Comparison of ENCODE assay signal across 8 cellular contexts in the genomic region with DNA sequence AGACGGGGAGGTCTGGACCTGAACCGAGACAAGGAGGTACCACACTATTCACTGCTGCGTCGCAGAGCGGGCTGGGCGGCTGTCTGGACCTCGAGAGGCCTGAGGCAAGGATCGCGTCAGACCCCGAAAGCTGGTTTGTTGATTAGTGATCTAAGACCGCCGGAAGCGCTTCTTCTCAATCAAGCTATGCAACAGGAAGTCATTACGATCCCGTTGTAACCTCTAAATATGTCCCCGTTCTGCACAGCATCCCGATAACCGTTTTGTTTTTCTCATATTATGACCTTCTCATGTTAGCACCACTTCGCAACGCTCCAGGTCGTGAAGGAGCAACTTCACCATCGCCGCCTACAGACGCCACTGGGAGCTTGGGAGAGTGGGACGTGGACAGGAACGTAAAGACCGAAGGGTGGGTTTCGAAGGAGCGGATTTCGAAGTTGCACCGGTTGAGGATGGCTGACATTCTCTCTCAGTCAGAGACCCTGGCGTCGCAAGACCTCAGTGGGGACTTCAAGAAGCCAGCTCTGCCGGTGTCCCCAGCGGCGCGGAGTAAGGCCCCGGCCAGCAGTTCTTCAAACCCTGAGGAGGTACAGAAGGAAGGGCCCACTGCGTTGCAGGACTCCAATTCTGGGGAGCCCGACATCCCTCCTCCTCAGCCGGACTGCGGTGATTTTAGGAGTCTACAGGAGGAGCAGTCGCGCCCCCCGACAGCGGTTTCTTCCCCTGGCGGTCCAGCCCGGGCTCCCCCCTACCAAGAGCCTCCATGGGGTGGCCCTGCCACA. TPM values are rescaled to one million over a fixed set of nuclear protein-coding genes. Genes with fewer than 3 reads are reported as not detected.
DNase-seq lines count a peak whose midpoint lies in the region; ATAC-seq and TF ChIP-seq lines count a peak whose summit lies in the region.

A gene with protein sequence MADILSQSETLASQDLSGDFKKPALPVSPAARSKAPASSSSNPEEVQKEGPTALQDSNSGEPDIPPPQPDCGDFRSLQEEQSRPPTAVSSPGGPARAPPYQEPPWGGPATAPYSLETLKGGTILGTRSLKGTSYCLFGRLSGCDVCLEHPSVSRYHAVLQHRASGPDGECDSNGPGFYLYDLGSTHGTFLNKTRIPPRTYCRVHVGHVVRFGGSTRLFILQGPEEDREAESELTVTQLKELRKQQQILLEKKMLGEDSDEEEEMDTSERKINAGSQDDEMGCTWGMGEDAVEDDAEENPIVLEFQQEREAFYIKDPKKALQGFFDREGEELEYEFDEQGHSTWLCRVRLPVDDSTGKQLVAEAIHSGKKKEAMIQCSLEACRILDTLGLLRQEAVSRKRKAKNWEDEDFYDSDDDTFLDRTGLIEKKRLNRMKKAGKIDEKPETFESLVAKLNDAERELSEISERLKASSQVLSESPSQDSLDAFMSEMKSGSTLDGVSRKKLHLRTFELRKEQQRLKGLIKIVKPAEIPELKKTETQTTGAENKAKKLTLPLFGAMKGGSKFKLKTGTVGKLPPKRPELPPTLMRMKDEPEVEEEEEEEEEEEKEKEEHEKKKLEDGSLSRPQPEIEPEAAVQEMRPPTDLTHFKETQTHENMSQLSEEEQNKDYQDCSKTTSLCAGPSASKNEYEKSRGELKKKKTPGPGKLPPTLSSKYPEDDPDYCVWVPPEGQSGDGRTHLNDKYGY (plus strand): TSS at position 427 of the 782 bp plus-strand sequence. CDS start 26 bp downstream, at position 453.
A gene with protein sequence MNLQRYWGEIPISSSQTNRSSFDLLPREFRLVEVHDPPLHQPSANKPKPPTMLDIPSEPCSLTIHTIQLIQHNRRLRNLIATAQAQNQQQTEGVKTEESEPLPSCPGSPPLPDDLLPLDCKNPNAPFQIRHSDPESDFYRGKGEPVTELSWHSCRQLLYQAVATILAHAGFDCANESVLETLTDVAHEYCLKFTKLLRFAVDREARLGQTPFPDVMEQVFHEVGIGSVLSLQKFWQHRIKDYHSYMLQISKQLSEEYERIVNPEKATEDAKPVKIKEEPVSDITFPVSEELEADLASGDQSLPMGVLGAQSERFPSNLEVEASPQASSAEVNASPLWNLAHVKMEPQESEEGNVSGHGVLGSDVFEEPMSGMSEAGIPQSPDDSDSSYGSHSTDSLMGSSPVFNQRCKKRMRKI (minus strand): TSS at position 152 of the 782 bp plus-strand sequence. CDS start 1,422 bp downstream, outside the sequence.

- peak within 1 kb of the TSS; percentile 100 for H3K4me3 Mint-ChIP-seq in activated CD4-positive, alpha-beta T cell treated with anti-CD3 and anti-CD28 coated beads, Interleukin-2, amount 10 ng/mL, durations not matched to agents 7 days and 5 days
- peak within 1 kb of the TSS; percentile 90 for H3K4me3 Mint-ChIP-seq in dendritic cell treated with granulocyte-macrophage colony-stimulating factor and Interleukin-4, amounts not matched to agents 40 ng/mL and 50 ng/mL, for 4 days

- H3K27me3 Mint-ChIP-seq in activated CD4-positive, alpha-beta T cell treated with anti-CD3 and anti-CD28 coated beads, Interleukin-2, amount 10 ng/mL, durations not matched to agents 7 days and 5 days = no peaks in the 10 kb centered on the region
- H3K27me3 Mint-ChIP-seq in dendritic cell treated with granulocyte-macrophage colony-stimulating factor and Interleukin-4, amounts not matched to agents 40 ng/mL and 50 ng/mL, for 4 days = no peaks in the 10 kb centered on the region

- peak; percentile 84 for DNase-seq in AG20443 (ENCODE audit: low spot score)
- DNase-seq in NCI-H526 (lab: John Stamatoyannopoulos, UW) = peak; percentile 80 to 88
- peak; percentile 78 for DNase-seq in activated CD4-positive, alpha-beta T cell treated with anti-CD3 and anti-CD28 coated beads, Interleukin-2, amount 10 ng/mL, durations not matched to agents 7 days and 5 days
- DNase-seq in left lobe of liver (ENCODE audit: low spot score) = peak; percentile 75
- peak; percentile 51 for DNase-seq in stimulated activated CD4-positive, alpha-beta T cell treated with anti-CD3 and anti-CD28 coated beads, Interleukin-2, amount 100 ng/mL, for 4 hours (ENCODE audit: low read depth)

- intact Hi-C loops in dendritic cell treated with granulocyte-macrophage colony-stimulating factor and Interleukin-4, amounts not matched to agents 40 ng/mL and 50 ng/mL, for 4 days (cut with micrococcal nuclease) = loop anchor here (2.0 kb wide), 1 partner anchor 35 kb away; a partner anchor contains a TSS

- TF ChIP-seq POLR2A in GM19193 (IDR thresholded peaks at IDR 0.05; ENCODE audit: extremely low read depth, insufficient read depth, insufficient read length) = peak; percentile 75

- H3K9me3 Mint-ChIP-seq in activated CD4-positive, alpha-beta T cell treated with anti-CD3 and anti-CD28 coated beads, Interleukin-2, amount 10 ng/mL, durations not matched to agents 7 days and 5 days = no peaks in the 10 kb centered on the region
- no peaks in the 10 kb centered on the region for H3K9me3 Mint-ChIP-seq in dendritic cell treated with granulocyte-macrophage colony-stimulating factor and Interleukin-4, amounts not matched to agents 40 ng/mL and 50 ng/mL, for 4 days

- H3K27ac Mint-ChIP-seq in activated CD4-positive, alpha-beta T cell treated with anti-CD3 and anti-CD28 coated beads, Interleukin-2, amount 10 ng/mL, durations not matched to agents 7 days and 5 days = peak within 1 kb of the TSS; percentile 100
- peak within 1 kb of the TSS; percentile 93 for H3K27ac Mint-ChIP-seq in dendritic cell treated with granulocyte-macrophage colony-stimulating factor and Interleukin-4, amounts not matched to agents 40 ng/mL and 50 ng/mL, for 4 days

- POLR2A ChIA-PET in activated CD4-positive, alpha-beta T cell treated with anti-CD3 and anti-CD28 coated beads, Interleukin-2, amount 10 ng/mL, durations not matched to agents 7 days and 5 days (lab: Charles Lee) = interaction anchor here (0.7 kb wide), 1 partner anchor 556 kb away, joined by 3 read pairs; no protein-coding TSS in a partner anchor

- H3K36me3 Mint-ChIP-seq in activated CD4-positive, alpha-beta T cell treated with anti-CD3 and anti-CD28 coated beads, Interleukin-2, amount 10 ng/mL, durations not matched to agents 7 days and 5 days (ENCODE audit: low read depth) = peaks cover 35% of the 10 kb centered on the region
- peaks cover 79% of the 10 kb centered on the region for H3K36me3 Mint-ChIP-seq in dendritic cell treated with granulocyte-macrophage colony-stimulating factor and Interleukin-4, amounts not matched to agents 40 ng/mL and 50 ng/mL, for 4 days (ENCODE audit: low read depth)

- CTCF ChIA-PET in activated CD4-positive, alpha-beta T cell treated with anti-CD3 and anti-CD28 coated beads, Interleukin-2, amount 10 ng/mL, durations not matched to agents 7 days and 5 days (lab: Charles Lee) = interaction anchor here (1.2 to 7.1 kb wide), 2 partner anchors 20 to 292 kb away, joined by 3 to 56 read pairs; no protein-coding TSS in a partner anchor

- peaks cover 47% of the 10 kb centered on the region for H3K4me1 Mint-ChIP-seq in activated CD4-positive, alpha-beta T cell treated with anti-CD3 and anti-CD28 coated beads, Interleukin-2, amount 10 ng/mL, durations not matched to agents 7 days and 5 days
- H3K4me1 Mint-ChIP-seq in dendritic cell treated with granulocyte-macrophage colony-stimulating factor and Interleukin-4, amounts not matched to agents 40 ng/mL and 50 ng/mL, for 4 days (ENCODE audit: low read depth) = peaks cover 38% of the 10 kb centered on the region

- peak; percentile 45 for ATAC-seq in HG03457 (IDR thresholded peaks at IDR 0.05; ENCODE audit: unreplicated experiment)
- ATAC-seq in left lobe of liver = peak; percentile 90

RNA-seq across cellular contexts. Expression of the first gene that starts in this region (rescaled TPM):
- total RNA-seq in activated CD4-positive, alpha-beta T cell treated with anti-CD3 and anti-CD28 coated beads, Interleukin-2, amount 10 ng/mL, durations not matched to agents 7 days and 5 days = 10 to 100 TPM; 22.7 to 23.5 TPM
- 7.6 TPM for total RNA-seq in left lobe of liver

RNA-seq across cellular contexts. Expression of the second gene that starts in this region (rescaled TPM):
- 10 to 100 TPM; 34.5 to 36.2 TPM for total RNA-seq in activated CD4-positive, alpha-beta T cell treated with anti-CD3 and anti-CD28 coated beads, Interleukin-2, amount 10 ng/mL, durations not matched to agents 7 days and 5 days
- total RNA-seq in left lobe of liver = 12.2 TPM

Comparison
In these comparisons a context has a peak if more than half of its experiments do, and no peak if none do; other contexts are left out.
1. Peak in every context shown above with its lines: DNase-seq and ATAC-seq.